Comparison of ENCODE assay signal across 1 cellular context in the genomic region with DNA sequence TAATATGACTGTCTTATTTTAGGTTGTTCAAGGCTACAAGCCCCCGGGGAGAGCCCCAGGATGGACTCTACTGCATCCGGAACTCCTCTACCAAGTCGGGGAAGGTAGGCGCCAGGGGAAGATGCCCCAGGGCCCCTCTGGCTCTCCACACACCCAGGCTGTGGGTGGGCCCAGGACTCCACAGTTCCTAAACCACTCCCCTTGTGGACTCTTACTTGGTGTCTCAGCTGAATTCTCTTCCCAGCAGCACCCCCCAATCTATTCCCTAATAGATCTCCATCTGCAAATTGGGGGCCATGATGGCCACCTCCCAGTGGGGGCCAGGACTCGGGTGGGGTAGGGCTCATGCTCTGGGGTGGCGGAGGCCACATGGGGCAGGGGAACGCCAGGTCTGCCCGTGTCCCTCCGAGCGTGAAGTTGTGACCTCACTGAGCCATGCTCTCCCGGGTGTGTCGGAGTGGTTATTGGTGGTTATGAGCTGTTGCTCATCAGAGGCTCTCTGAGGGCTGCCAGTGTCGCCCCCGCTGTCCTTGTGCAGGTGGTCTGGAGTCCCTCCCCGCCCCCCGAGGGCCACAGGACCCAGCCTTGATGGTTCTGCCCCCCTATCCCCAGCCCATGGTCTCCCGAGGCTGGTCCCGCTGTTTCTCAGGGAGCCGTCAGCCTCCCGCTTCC.
TF ChIP-seq lines count a peak whose summit lies in the region.

No MANE protein-coding gene starts in this region.

TF ChIP-seq in SK-N-SH treated with all-trans-retinoic acid at 6 μM for 48 hours, 23 proteins besides CTCF, POLR2A, EP300 and RAD21 (continued from another document):
- TF ChIP-seq ZNF8 (CRISPR knock-in tag; IDR thresholded peaks at IDR 0.05) = no peak
- no peak for TF ChIP-seq OSR1 (CRISPR knock-in tag; IDR thresholded peaks at IDR 0.05)
- no peak for TF ChIP-seq ISL1 (CRISPR knock-in tag; IDR thresholded peaks at IDR 0.05)
- no peak for TF ChIP-seq ZNF70 (CRISPR knock-in tag; IDR thresholded peaks at IDR 0.05)
- TF ChIP-seq, protein P1, sequence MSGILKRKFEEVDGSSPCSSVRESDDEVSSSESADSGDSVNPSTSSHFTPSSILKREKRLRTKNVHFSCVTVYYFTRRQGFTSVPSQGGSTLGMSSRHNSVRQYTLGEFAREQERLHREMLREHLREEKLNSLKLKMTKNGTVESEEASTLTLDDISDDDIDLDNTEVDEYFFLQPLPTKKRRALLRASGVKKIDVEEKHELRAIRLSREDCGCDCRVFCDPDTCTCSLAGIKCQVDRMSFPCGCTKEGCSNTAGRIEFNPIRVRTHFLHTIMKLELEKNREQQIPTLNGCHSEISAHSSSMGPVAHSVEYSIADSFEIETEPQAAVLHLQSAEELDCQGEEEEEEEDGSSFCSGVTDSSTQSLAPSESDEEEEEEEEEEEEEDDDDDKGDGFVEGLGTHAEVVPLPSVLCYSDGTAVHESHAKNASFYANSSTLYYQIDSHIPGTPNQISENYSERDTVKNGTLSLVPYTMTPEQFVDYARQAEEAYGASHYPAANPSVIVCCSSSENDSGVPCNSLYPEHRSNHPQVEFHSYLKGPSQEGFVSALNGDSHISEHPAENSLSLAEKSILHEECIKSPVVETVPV (CRISPR knock-in tag; IDR thresholded peaks at IDR 0.05) = no peak
